1 cellular context compared by ENCODE assay signal in the genomic region with DNA sequence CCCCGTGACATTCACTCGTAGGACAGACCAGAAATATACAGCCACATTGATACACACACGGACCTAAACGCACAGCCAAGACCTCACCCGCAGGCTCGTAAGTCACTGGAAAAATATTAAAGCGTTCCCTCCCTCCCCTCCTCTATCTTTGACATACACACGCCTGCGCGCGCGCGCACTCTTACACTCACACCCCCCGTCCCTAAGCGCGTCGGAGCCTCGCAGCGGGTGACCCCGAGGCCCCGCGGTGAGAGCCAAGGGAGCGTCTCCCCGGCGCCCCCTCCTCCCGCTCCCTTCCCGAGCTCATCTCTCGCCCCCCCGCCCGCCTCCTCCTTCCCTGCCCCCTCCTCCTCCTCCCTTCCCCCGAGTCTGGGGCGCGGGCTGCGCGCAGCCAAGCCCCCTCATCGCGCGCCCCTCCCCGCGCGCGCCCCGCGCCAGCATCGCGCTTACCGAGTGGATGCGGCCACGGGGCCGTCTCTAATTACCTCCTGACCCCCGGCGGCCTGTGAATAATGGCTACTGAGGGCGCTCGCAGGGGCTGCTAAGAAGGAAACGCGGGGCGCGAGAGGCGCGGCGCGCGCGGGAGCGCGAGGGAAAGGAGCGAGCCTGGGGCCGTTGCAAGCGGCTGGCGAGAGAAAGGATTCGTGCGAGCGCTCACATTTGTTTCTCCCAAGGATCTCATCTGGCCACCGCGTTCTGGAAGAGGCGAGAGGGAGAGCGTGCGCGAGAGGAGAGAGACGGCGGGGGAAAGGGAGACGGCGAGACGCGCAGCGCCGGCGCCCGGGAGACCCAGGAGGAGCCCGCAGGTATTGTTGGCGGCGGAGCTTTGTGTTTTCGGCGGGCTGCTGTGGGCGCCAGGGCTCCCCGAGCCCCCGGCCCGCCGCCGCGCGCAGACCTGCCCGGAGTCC.
TF ChIP-seq lines count a peak whose summit lies in the region.

No MANE protein-coding gene starts in this region.

TF ChIP-seq in SK-N-SH treated with all-trans-retinoic acid at 6 μM for 48 hours, 23 proteins besides CTCF, POLR2A, EP300 and RAD21 (continued from another document):
- TF ChIP-seq, protein P1, sequence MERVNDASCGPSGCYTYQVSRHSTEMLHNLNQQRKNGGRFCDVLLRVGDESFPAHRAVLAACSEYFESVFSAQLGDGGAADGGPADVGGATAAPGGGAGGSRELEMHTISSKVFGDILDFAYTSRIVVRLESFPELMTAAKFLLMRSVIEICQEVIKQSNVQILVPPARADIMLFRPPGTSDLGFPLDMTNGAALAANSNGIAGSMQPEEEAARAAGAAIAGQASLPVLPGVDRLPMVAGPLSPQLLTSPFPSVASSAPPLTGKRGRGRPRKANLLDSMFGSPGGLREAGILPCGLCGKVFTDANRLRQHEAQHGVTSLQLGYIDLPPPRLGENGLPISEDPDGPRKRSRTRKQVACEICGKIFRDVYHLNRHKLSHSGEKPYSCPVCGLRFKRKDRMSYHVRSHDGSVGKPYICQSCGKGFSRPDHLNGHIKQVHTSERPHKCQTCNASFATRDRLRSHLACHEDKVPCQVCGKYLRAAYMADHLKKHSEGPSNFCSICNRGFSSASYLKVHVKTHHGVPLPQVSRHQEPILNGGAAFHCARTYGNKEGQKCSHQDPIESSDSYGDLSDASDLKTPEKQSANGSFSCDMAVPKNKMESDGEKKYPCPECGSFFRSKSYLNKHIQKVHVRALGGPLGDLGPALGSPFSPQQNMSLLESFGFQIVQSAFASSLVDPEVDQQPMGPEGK (CRISPR knock-in tag; IDR thresholded peaks at IDR 0.05; ENCODE audit: borderline replicate concordance): no peak
- TF ChIP-seq, protein P2, sequence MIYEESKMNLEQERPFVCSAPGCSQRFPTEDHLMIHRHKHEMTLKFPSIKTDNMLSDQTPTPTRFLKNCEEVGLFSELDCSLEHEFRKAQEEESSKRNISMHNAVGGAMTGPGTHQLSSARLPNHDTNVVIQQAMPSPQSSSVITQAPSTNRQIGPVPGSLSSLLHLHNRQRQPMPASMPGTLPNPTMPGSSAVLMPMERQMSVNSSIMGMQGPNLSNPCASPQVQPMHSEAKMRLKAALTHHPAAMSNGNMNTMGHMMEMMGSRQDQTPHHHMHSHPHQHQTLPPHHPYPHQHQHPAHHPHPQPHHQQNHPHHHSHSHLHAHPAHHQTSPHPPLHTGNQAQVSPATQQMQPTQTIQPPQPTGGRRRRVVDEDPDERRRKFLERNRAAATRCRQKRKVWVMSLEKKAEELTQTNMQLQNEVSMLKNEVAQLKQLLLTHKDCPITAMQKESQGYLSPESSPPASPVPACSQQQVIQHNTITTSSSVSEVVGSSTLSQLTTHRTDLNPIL (CRISPR knock-in tag; IDR thresholded peaks at IDR 0.05; ENCODE audit: low read depth): no peak
- no peak for TF ChIP-seq SNAI2 (CRISPR knock-in tag; IDR thresholded peaks at IDR 0.05)
- TF ChIP-seq ARNTL (CRISPR knock-in tag; IDR thresholded peaks at IDR 0.05; ENCODE audit: borderline replicate concordance, low read depth): no peak
- TF ChIP-seq CSDC2 (CRISPR knock-in tag; IDR thresholded peaks at IDR 0.05): no peak
- no peak for TF ChIP-seq ZC3H10 (CRISPR knock-in tag; IDR thresholded peaks at IDR 0.05)
- no peak for TF ChIP-seq ESRRG (CRISPR knock-in tag; IDR thresholded peaks at IDR 0.05)
- TF ChIP-seq ISL1 (CRISPR knock-in tag; IDR thresholded peaks at IDR 0.05): no peak
- TF ChIP-seq ZNF565 (CRISPR knock-in tag; conservative IDR thresholded peaks at IDR 0.05; ENCODE audit: low read depth): no peak
- TF ChIP-seq, protein P3, sequence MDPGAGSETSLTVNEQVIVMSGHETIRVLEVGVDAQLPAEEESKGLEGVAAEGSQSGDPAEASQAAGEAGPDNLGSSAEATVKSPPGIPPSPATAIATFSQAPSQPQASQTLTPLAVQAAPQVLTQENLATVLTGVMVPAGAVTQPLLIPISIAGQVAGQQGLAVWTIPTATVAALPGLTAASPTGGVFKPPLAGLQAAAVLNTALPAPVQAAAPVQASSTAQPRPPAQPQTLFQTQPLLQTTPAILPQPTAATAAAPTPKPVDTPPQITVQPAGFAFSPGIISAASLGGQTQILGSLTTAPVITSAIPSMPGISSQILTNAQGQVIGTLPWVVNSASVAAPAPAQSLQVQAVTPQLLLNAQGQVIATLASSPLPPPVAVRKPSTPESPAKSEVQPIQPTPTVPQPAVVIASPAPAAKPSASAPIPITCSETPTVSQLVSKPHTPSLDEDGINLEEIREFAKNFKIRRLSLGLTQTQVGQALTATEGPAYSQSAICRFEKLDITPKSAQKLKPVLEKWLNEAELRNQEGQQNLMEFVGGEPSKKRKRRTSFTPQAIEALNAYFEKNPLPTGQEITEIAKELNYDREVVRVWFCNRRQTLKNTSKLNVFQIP (CRISPR knock-in tag; IDR thresholded peaks at IDR 0.05; ENCODE audit: borderline replicate concordance, low read depth): no peak
- TF ChIP-seq, protein P4, sequence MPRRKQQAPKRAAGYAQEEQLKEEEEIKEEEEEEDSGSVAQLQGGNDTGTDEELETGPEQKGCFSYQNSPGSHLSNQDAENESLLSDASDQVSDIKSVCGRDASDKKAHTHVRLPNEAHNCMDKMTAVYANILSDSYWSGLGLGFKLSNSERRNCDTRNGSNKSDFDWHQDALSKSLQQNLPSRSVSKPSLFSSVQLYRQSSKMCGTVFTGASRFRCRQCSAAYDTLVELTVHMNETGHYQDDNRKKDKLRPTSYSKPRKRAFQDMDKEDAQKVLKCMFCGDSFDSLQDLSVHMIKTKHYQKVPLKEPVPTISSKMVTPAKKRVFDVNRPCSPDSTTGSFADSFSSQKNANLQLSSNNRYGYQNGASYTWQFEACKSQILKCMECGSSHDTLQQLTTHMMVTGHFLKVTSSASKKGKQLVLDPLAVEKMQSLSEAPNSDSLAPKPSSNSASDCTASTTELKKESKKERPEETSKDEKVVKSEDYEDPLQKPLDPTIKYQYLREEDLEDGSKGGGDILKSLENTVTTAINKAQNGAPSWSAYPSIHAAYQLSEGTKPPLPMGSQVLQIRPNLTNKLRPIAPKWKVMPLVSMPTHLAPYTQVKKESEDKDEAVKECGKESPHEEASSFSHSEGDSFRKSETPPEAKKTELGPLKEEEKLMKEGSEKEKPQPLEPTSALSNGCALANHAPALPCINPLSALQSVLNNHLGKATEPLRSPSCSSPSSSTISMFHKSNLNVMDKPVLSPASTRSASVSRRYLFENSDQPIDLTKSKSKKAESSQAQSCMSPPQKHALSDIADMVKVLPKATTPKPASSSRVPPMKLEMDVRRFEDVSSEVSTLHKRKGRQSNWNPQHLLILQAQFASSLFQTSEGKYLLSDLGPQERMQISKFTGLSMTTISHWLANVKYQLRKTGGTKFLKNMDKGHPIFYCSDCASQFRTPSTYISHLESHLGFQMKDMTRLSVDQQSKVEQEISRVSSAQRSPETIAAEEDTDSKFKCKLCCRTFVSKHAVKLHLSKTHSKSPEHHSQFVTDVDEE (CRISPR knock-in tag; IDR thresholded peaks at IDR 0.05): no peak
- no peak for TF ChIP-seq ZNF70 (CRISPR knock-in tag; IDR thresholded peaks at IDR 0.05)
- no peak for TF ChIP-seq OSR1 (CRISPR knock-in tag; IDR thresholded peaks at IDR 0.05)
- TF ChIP-seq RARB (CRISPR knock-in tag; IDR thresholded peaks at IDR 0.05): no peak
- TF ChIP-seq ZNF8 (CRISPR knock-in tag; IDR thresholded peaks at IDR 0.05): no peak
- no peak for TF ChIP-seq ZFP3 (CRISPR knock-in tag; IDR thresholded peaks at IDR 0.05)
- TF ChIP-seq BACH2 (CRISPR knock-in tag; IDR thresholded peaks at IDR 0.05; ENCODE audit: borderline replicate concordance): no peak
